In the genomic region with DNA sequence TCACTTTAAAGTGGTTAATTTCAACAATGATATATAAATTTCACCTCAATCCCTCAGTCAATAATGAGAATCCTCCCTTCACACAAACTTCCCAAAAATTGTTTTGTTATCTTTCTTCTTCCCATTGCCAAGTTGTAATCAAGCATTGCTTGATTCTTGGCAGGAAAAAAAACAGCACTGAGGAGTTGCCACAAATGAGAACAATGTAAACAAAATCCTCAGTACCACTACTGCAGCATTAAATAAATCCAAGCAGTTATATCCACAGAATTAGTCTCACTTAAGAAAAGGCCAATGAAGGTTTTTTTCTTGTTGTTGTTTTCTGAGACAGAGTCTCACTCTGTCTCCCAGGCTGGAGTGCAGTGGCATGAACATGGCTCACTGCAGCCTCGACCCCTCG, we compare ENCODE assay signal across 31 cellular contexts.
"Had no signal": no experiment of that assay in that cellular context is flagged by ENCODE, and none has a peak within 500 bp of the region (broad histone marks: within the 10 kb centered on the region; RNA-seq: fewer than 3 reads in every experiment).

No MANE protein-coding gene starts in this region.

- H3K27me3 Mint-ChIP-seq: activated CD4-positive, alpha-beta memory T cell treated with anti-CD3 and anti-CD28 coated beads for 36 hours; activated CD4-positive, alpha-beta T cell treated with anti-CD3 and anti-CD28 coated beads for 36 hours; activated CD4-positive, alpha-beta T cell treated with anti-CD3 and anti-CD28 coated beads, Interleukin-2, amount 10 ng/mL, durations not matched to agents 24 days and 14 days; activated CD8-positive, alpha-beta memory T cell treated with anti-CD3 and anti-CD28 coated beads, Interleukin-2, amount 10 ng/mL, durations not matched to agents 7 days and 5 days; activated naive CD4-positive, alpha-beta T cell treated with anti-CD3 and anti-CD28 coated beads, Interleukin-2, amount 50 U/mL, for 24 hours; activated naive CD8-positive, alpha-beta T cell treated with anti-CD3 and anti-CD28 coated beads for 36 hours; activated naive CD8-positive, alpha-beta T cell treated with anti-CD3 and anti-CD28 coated beads, Interleukin-2, amount 50 U/mL, for 24 hours; central memory CD8-positive, alpha-beta T cell; dendritic cell treated with granulocyte-macrophage colony-stimulating factor and Interleukin-4, amounts not matched to agents 40 ng/mL and 50 ng/mL, for 4 days; effector memory CD8-positive, alpha-beta T cell had no signal

- H3K9me3 Mint-ChIP-seq: activated CD4-positive, alpha-beta memory T cell treated with anti-CD3 and anti-CD28 coated beads for 36 hours; activated CD4-positive, alpha-beta T cell treated with anti-CD3 and anti-CD28 coated beads, Interleukin-2, amount 10 ng/mL, durations not matched to agents 24 days and 14 days; activated naive CD4-positive, alpha-beta T cell treated with anti-CD3 and anti-CD28 coated beads for 36 hours; activated naive CD4-positive, alpha-beta T cell treated with anti-CD3 and anti-CD28 coated beads, Interleukin-2, amount 50 U/mL, for 24 hours; activated naive CD8-positive, alpha-beta T cell treated with anti-CD3 and anti-CD28 coated beads, Interleukin-2, amount 50 U/mL, for 24 hours; activated T-helper 1 cell treated with anti-CD3 and anti-CD28 coated beads, Interleukin-12 subunit alpha, Interleukin-12 subunit beta, Interleukin-2, Interleukin-4 antibody, amounts not matched to agents 30 ng/mL and 10 ng/mL and 1 ng/mL, durations not matched to agents 14 hours and 24 hours and 36 hours; activated T-helper 2 cell treated with anti-CD3 and anti-CD28 coated beads, Interferon-gamma antibody, Interleukin-2, Interleukin-4, amounts not matched to agents 10 μg/mL and 5 μg/mL and 100 μg/mL, durations not matched to agents 14 hours and 24 hours and 36 hours; dendritic cell treated with granulocyte-macrophage colony-stimulating factor and Interleukin-4, amounts not matched to agents 40 ng/mL and 50 ng/mL, for 4 days; effector memory CD8-positive, alpha-beta T cell had no signal

- H3K27ac ChIP-seq: ascending aorta, brain microvascular endothelial cell, coronary artery, dorsolateral prefrontal cortex, esophagus squamous epithelium, gastroesophageal sphincter had no signal

- H3K36me3 ChIP-seq: ascending aorta, brain microvascular endothelial cell, esophagus squamous epithelium, gastroesophageal sphincter, heart right ventricle had no signal

- H3K27ac Mint-ChIP-seq: activated CD4-positive, alpha-beta memory T cell treated with anti-CD3 and anti-CD28 coated beads for 36 hours; activated CD4-positive, alpha-beta T cell treated with anti-CD3 and anti-CD28 coated beads for 36 hours; activated CD4-positive, alpha-beta T cell treated with anti-CD3 and anti-CD28 coated beads, Interleukin-2, amount 10 ng/mL, durations not matched to agents 24 days and 14 days; activated CD8-positive, alpha-beta memory T cell treated with anti-CD3 and anti-CD28 coated beads, Interleukin-2, amount 10 ng/mL, durations not matched to agents 7 days and 5 days; activated CD8-positive, alpha-beta T cell treated with anti-CD3 and anti-CD28 coated beads, Interleukin-2, amount 10 ng/mL, durations not matched to agents 7 days and 5 days; activated naive CD4-positive, alpha-beta T cell treated with anti-CD3 and anti-CD28 coated beads for 36 hours; activated naive CD4-positive, alpha-beta T cell treated with anti-CD3 and anti-CD28 coated beads, Interleukin-2, amount 50 U/mL, for 24 hours; activated naive CD8-positive, alpha-beta T cell treated with anti-CD3 and anti-CD28 coated beads for 36 hours; activated naive CD8-positive, alpha-beta T cell treated with anti-CD3 and anti-CD28 coated beads, Interleukin-2, amount 50 U/mL, for 24 hours; activated T-helper 1 cell treated with anti-CD3 and anti-CD28 coated beads, Interleukin-12 subunit alpha, Interleukin-12 subunit beta, Interleukin-2, Interleukin-4 antibody, amounts not matched to agents 30 ng/mL and 10 ng/mL and 1 ng/mL, durations not matched to agents 14 hours and 24 hours and 36 hours; activated T-helper 2 cell treated with anti-CD3 and anti-CD28 coated beads, Interferon-gamma antibody, Interleukin-2, Interleukin-4, amounts not matched to agents 10 μg/mL and 5 μg/mL and 100 μg/mL, durations not matched to agents 14 hours and 24 hours and 36 hours; dendritic cell treated with granulocyte-macrophage colony-stimulating factor and Interleukin-4, amounts not matched to agents 40 ng/mL and 50 ng/mL, for 4 days; effector memory CD8-positive, alpha-beta T cell had no signal

- H3K4me3 ChIP-seq: ascending aorta, coronary artery, dorsolateral prefrontal cortex, esophagus squamous epithelium, gastroesophageal sphincter, heart right ventricle had no signal

- H3K4me3 Mint-ChIP-seq: activated CD4-positive, alpha-beta memory T cell treated with anti-CD3 and anti-CD28 coated beads for 36 hours; activated CD4-positive, alpha-beta T cell treated with anti-CD3 and anti-CD28 coated beads for 36 hours; activated CD4-positive, alpha-beta T cell treated with anti-CD3 and anti-CD28 coated beads, Interleukin-2, amount 10 ng/mL, durations not matched to agents 24 days and 14 days; activated CD8-positive, alpha-beta memory T cell treated with anti-CD3 and anti-CD28 coated beads, Interleukin-2, amount 10 ng/mL, durations not matched to agents 7 days and 5 days; activated CD8-positive, alpha-beta T cell treated with anti-CD3 and anti-CD28 coated beads, Interleukin-2, amount 10 ng/mL, durations not matched to agents 7 days and 5 days; activated naive CD4-positive, alpha-beta T cell treated with anti-CD3 and anti-CD28 coated beads for 36 hours; activated naive CD4-positive, alpha-beta T cell treated with anti-CD3 and anti-CD28 coated beads, Interleukin-2, amount 50 U/mL, for 24 hours; activated naive CD8-positive, alpha-beta T cell treated with anti-CD3 and anti-CD28 coated beads for 36 hours; activated naive CD8-positive, alpha-beta T cell treated with anti-CD3 and anti-CD28 coated beads, Interleukin-2, amount 50 U/mL, for 24 hours; activated T-helper 1 cell treated with anti-CD3 and anti-CD28 coated beads, Interleukin-12 subunit alpha, Interleukin-12 subunit beta, Interleukin-2, Interleukin-4 antibody, amounts not matched to agents 30 ng/mL and 10 ng/mL and 1 ng/mL, durations not matched to agents 14 hours and 24 hours and 36 hours; central memory CD8-positive, alpha-beta T cell; dendritic cell treated with granulocyte-macrophage colony-stimulating factor and Interleukin-4, amounts not matched to agents 40 ng/mL and 50 ng/mL, for 4 days; effector memory CD8-positive, alpha-beta T cell had no signal

- H3K4me1 Mint-ChIP-seq: activated CD4-positive, alpha-beta T cell treated with anti-CD3 and anti-CD28 coated beads for 36 hours had no signal

- H3K4me1 ChIP-seq: ascending aorta had no signal

- ATAC-seq: activated CD4-positive, alpha-beta T cell treated with anti-CD3 and anti-CD28 coated beads for 36 hours; activated CD8-positive, alpha-beta memory T cell treated with anti-CD3 and anti-CD28 coated beads, Interleukin-2, amount 10 ng/mL, durations not matched to agents 7 days and 5 days; activated CD8-positive, alpha-beta T cell treated with anti-CD3 and anti-CD28 coated beads, Interleukin-2, amount 10 ng/mL, durations not matched to agents 7 days and 5 days; activated naive CD8-positive, alpha-beta T cell treated with anti-CD3 and anti-CD28 coated beads, Interleukin-2, amount 50 U/mL, for 24 hours; effector memory CD8-positive, alpha-beta T cell; gastroesophageal sphincter; heart right ventricle had no signal

- DNase-seq: activated CD4-positive, alpha-beta memory T cell treated with anti-CD3 and anti-CD28 coated beads for 36 hours; activated CD4-positive, alpha-beta T cell treated with anti-CD3 and anti-CD28 coated beads for 36 hours; activated CD4-positive, alpha-beta T cell treated with anti-CD3 and anti-CD28 coated beads, Interleukin-2, amount 10 ng/mL, durations not matched to agents 24 days and 14 days; activated CD4-positive, CD25-positive, alpha-beta regulatory T cell; activated CD4-positive, CD25-positive, alpha-beta regulatory T cell treated with anti-CD3 and anti-CD28 coated beads, Interleukin-2, amount 50 U/mL, for 72 hours; activated CD8-positive, alpha-beta memory T cell treated with anti-CD3 and anti-CD28 coated beads, Interleukin-2, amount 10 ng/mL, durations not matched to agents 7 days and 5 days; activated CD8-positive, alpha-beta memory T cell treated with anti-CD3 and anti-CD28 coated beads, Interleukin-2, amount 50 U/mL, for 4 hours; activated CD8-positive, alpha-beta T cell treated with anti-CD3 and anti-CD28 coated beads, Interleukin-2, amount 10 ng/mL, durations not matched to agents 7 days and 5 days; activated effector memory CD4-positive, alpha-beta T cell treated with anti-CD3 and anti-CD28 coated beads, Interleukin-2, amount 50 U/mL, for 16 hours; activated naive CD4-positive, alpha-beta T cell treated with anti-CD3 and anti-CD28 coated beads for 36 hours; activated naive CD8-positive, alpha-beta T cell treated with anti-CD3 and anti-CD28 coated beads for 36 hours; activated naive CD8-positive, alpha-beta T cell treated with anti-CD3 and anti-CD28 coated beads, Interleukin-2, amount 50 U/mL, for 24 hours; activated T-cell treated with anti-CD3 and anti-CD28 coated beads, Interleukin-2, amount 50 U/mL, for 1 hour; activated T-cell treated with anti-CD3 and anti-CD28 coated beads, Interleukin-2, amount 50 U/mL, for 48 hours; brain microvascular endothelial cell; dorsolateral prefrontal cortex; effector memory CD8-positive, alpha-beta T cell; erythroblast; esophagus squamous epithelium; foreskin melanocyte; heart right ventricle; T-helper 2 cell had no signal

- H3K9me3 ChIP-seq: ascending aorta, esophagus squamous epithelium, gastroesophageal sphincter, heart right ventricle had no signal

- FAIRE-seq: bronchial epithelial cell had no signal

- H3K27me3 ChIP-seq: ascending aorta, brain microvascular endothelial cell, dorsolateral prefrontal cortex, esophagus squamous epithelium, gastroesophageal sphincter, heart right ventricle had no signal
